Comparison of ENCODE assay signal across 8 cellular contexts in genomic region chr20:48621256-48622078, GRCh38.
DNase-seq lines count a peak whose midpoint lies in the region; ATAC-seq, FAIRE-seq and TF ChIP-seq lines count a peak whose summit lies in the region.

No MANE protein-coding gene starts in this region.

- no peak for FAIRE-seq in bronchial epithelial cell (lab: Jason Lieb, UNC)

- TF ChIP-seq CTCF in LNCAP (IDR thresholded peaks at IDR 0.05) (0 out of 2 replicates have a peak, but pooled peaks have one; percentile 25), bronchial epithelial cell (IDR thresholded peaks at IDR 0.05; ENCODE audit: insufficient read depth, low read length, severe bottlenecking) (no peak), parathyroid adenoma (IDR thresholded peaks at IDR 0.05) (no peak)

- H2AFZ ChIP-seq in parathyroid adenoma, result peak overlapping the region; percentile 34

- H3K4me1 ChIP-seq in parathyroid adenoma, result peaks cover 9% of the 10 kb centered on the region

- peak; percentile 93 for DNase-seq in ELR (ENCODE audit: low read depth)
- peak; percentile 67 for DNase-seq in bronchial epithelial cell (ENCODE audit: low read depth)
- no peak for DNase-seq in HT-29 (ENCODE audit: low spot score)
- DNase-seq in NCI-H82 (lab: John Stamatoyannopoulos, UW), result no peak
- no peak for DNase-seq in NCI-H510A treated with DMSO at 0.1 percent for 48 hours (lab: John Stamatoyannopoulos, UW)

- H3K36me3 ChIP-seq in bronchial epithelial cell (ENCODE audit: control insufficient read depth, insufficient read depth, low read length), result no peaks in the 10 kb centered on the region
- H3K36me3 ChIP-seq in parathyroid adenoma (ENCODE audit: control insufficient read depth, insufficient read depth, low read length), result no peaks in the 10 kb centered on the region

- no peak overlapping the region for H3K9ac ChIP-seq in parathyroid adenoma

- H3K4me2 ChIP-seq in parathyroid adenoma (ENCODE audit: low read length), result peak overlapping the region; percentile 61

- no peaks in the 10 kb centered on the region for H3K9me3 ChIP-seq in parathyroid adenoma (ENCODE audit: control insufficient read depth, low read length)

- H3K4me3 ChIP-seq in bronchial epithelial cell (ENCODE audit: low read depth, low read length) (no peak overlapping the region), parathyroid adenoma (ENCODE audit: low read depth, low read length) (no peak overlapping the region)

- no peaks in the 10 kb centered on the region for H3K27me3 ChIP-seq in bronchial epithelial cell (ENCODE audit: control insufficient read depth, insufficient read depth, low read length)
- H3K27me3 ChIP-seq in parathyroid adenoma (ENCODE audit: control insufficient read depth, insufficient read depth, low read length), result no peaks in the 10 kb centered on the region

- no peaks in the 10 kb centered on the region for H3K79me2 ChIP-seq in parathyroid adenoma

- ATAC-seq in GM21529 (IDR thresholded peaks at IDR 0.05; ENCODE audit: unreplicated experiment), result no peak

- no peak overlapping the region for H3K27ac ChIP-seq in parathyroid adenoma

Comparison
In these comparisons a context has a peak if more than half of its experiments do, and no peak if none do; other contexts are left out.
1. DNase-seq: peak in ELR (single experiment) and bronchial epithelial cell (single experiment); none in HT-29 (single experiment), NCI-H82 (single experiment) and NCI-H510A treated with DMSO at 0.1 percent for 48 hours (single experiment).